In the genomic region with DNA sequence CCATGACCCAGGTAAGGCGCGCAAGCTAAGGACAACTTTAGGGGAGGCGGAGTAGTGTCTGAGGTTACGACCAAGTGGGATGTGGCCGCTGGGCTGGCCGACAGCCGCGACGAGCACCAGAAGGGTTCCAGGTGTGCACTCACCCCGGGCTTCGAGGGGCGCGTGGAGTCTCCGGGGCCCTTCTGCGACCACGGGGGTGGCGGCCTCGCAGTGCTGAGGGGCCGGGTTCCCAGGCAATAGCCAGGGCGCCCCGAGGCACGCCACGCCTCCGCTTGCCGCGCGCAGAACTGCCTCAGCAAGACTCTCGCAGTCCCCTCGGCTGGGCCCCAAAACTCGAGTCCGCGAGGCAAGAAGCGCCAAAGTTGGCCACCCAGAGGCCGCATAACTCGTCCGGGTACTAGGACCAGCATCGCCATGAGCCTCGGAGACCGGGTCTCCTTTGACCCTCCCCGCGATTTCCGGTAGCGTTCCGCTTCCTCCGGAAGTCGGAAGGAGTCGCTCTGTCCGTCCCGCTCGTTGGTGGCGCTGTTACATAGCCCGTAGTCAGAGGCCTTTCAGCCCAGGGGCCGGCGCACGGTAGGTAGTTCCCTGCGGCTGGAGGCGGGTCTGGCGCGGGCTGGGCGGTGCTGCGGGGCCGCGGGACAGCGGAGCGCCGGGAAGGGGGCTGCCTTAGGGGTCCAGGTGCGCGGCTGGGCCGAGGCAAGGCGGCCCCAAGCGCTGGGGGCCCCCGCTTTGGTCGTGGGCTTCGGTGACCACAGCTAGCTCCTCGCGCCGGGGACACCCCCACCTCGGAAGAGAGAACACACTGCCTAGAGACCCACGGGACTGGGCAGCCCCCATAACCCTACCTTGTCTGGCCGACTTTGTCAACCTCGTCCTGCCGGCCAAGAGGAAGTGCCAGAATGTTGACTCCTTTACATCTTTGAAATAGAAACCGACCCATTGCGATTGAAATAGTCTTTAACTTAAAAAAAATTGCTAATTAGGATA, we compare ENCODE assay signal across 8 cellular contexts. TPM values are rescaled to one million over a fixed set of nuclear protein-coding genes. Genes with fewer than 3 reads are reported as not detected.
DNase-seq lines count a peak whose midpoint lies in the region; ATAC-seq, FAIRE-seq and TF ChIP-seq lines count a peak whose summit lies in the region.

A gene with protein sequence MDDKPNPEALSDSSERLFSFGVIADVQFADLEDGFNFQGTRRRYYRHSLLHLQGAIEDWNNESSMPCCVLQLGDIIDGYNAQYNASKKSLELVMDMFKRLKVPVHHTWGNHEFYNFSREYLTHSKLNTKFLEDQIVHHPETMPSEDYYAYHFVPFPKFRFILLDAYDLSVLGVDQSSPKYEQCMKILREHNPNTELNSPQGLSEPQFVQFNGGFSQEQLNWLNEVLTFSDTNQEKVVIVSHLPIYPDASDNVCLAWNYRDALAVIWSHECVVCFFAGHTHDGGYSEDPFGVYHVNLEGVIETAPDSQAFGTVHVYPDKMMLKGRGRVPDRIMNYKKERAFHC (plus strand): TSS at position 503 of the 990 bp plus-strand sequence. CDS start 7,333 bp downstream, outside the sequence.
A gene (minus strand): TSS at position 442 of the 990 bp plus-strand sequence. CDS start 26 bp downstream, at position 416.

- H3K4me2 ChIP-seq in OCI-LY1 (ENCODE audit: low read length) = peak within 1 kb of the TSS; percentile 99
- peak within 1 kb of the TSS; percentile 99 for H3K4me2 ChIP-seq in endothelial cell of umbilical vein (ENCODE audit: insufficient read depth, low read length)

- TF ChIP-seq CTCF in OCI-LY1 (IDR thresholded peaks at IDR 0.05; ENCODE audit: low read length) (peak; percentile 28), endothelial cell of umbilical vein (IDR thresholded peaks at IDR 0.05; ENCODE audit: extremely low read depth in 1 of 2, insufficient read depth in 1 of 2, low read depth in 1 of 2, low read length in 2 of 2) (peak; percentile 20 to 59)

- peaks cover 32% of the 10 kb centered on the region for H3K36me3 ChIP-seq in HUES6 (ENCODE audit: control insufficient read depth, insufficient read depth, low read length)
- peaks cover 32% of the 10 kb centered on the region for H3K36me3 ChIP-seq in OCI-LY1 (ENCODE audit: insufficient read depth, low read length)
- peaks cover 2 to 13% of the 10 kb centered on the region in 2 experiments for H3K36me3 ChIP-seq in endothelial cell of umbilical vein (ENCODE audit: control insufficient read depth in 2 of 2, extremely low read depth in 1 of 2, insufficient read depth in 2 of 2, low read length in 2 of 2)

- H4K20me1 ChIP-seq in OCI-LY1 (ENCODE audit: insufficient read depth, low read length) (no peaks in the 10 kb centered on the region), endothelial cell of umbilical vein (replicated peaks; ENCODE audit: control insufficient read depth, extremely low read depth, insufficient read depth, low read length) (no peaks in the 10 kb centered on the region)

- peak; percentile 89 for FAIRE-seq in endothelial cell of umbilical vein (lab: Jason Lieb, UNC)

- H3K9ac ChIP-seq in HUES6 (ENCODE audit: low read length) = peak within 1 kb of the TSS; percentile 94
- H3K9ac ChIP-seq in OCI-LY1 (ENCODE audit: low read length) = peak within 1 kb of the TSS; percentile 90
- peak within 1 kb of the TSS; percentile 93 for H3K9ac ChIP-seq in endothelial cell of umbilical vein (replicated peaks; ENCODE audit: extremely low read depth, insufficient read depth, low read length)

- ATAC-seq in GM21423 (IDR thresholded peaks at IDR 0.05; ENCODE audit: unreplicated experiment) = peak; percentile 97

- no peaks in the 10 kb centered on the region for H3K9me2 ChIP-seq in OCI-LY1 (ENCODE audit: low read depth, low read length)

- H3K27me3 ChIP-seq in HUES6 (ENCODE audit: control insufficient read depth, insufficient read depth, low read length) (no peaks in the 10 kb centered on the region), OCI-LY1 (ENCODE audit: insufficient read depth, low read length) (no peaks in the 10 kb centered on the region), endothelial cell of umbilical vein (ENCODE audit: control insufficient read depth in 2 of 2, insufficient read depth in 2 of 2, low read length in 2 of 2) (no peaks in the 10 kb centered on the region)

- peak; percentile 94 for DNase-seq in DMS 273 (lab: John Stamatoyannopoulos, UW; ENCODE audit: unreplicated experiment)
- DNase-seq in activated T-cell treated with anti-CD3 and anti-CD28 coated beads for 1 hour (ENCODE audit: low read depth) = peak; percentile 82
- DNase-seq in endothelial cell of umbilical vein (ENCODE audit: low read depth, low spot score) = peak; percentile 93
- DNase-seq in midbrain (lab: John Stamatoyannopoulos, UW) = peak; percentile 97
- DNase-seq in stimulated activated CD8-positive, alpha-beta memory T cell treated with anti-CD3 and anti-CD28 coated beads, Interleukin-2, amount 100 ng/mL, for 1 hour (ENCODE audit: low read depth in 2 of 2) = peak; percentile 76 to 83

- H2AFZ ChIP-seq in OCI-LY1 (ENCODE audit: low read length) (0 out of 2 replicates have a peak within 1 kb of the TSS, but pooled peaks have one; percentile 42), endothelial cell of umbilical vein (ENCODE audit: low read depth, low read length) (peak within 1 kb of the TSS; percentile 92)

- TSS peak; percentile 50 for BruUV-seq in endothelial cell of umbilical vein (replicated peaks; lab: Mats Ljungman, UMichigan)

- H3K9me1 ChIP-seq in endothelial cell of umbilical vein (replicated peaks; ENCODE audit: control insufficient read depth, extremely low read depth, insufficient read depth, low read length) = peaks cover under 1% of the 10 kb centered on the region

- dilution Hi-C loops in endothelial cell of umbilical vein (cut with MboI; ENCODE audit: extremely low pct_ligation_motif_present, low sequenced_read_pairs) = no loop called here

- intact Hi-C loops in endothelial cell of umbilical vein (cut with micrococcal nuclease) = loop anchor here (1.0 kb wide), 1 partner anchor 32 kb away; no protein-coding TSS in a partner anchor

- H3K4me3 ChIP-seq in HUES6 (ENCODE audit: low read depth, low read length) (peak within 1 kb of the TSS; percentile 99), OCI-LY1 (ENCODE audit: low read depth, low read length, poor library complexity, severe bottlenecking) (peak within 1 kb of the TSS; percentile 83), endothelial cell of umbilical vein (replicated peaks in 1 of 3; ENCODE audit: insufficient read depth in 1 of 3, low read depth in 1 of 3, low read length in 3 of 3) (peak within 1 kb of the TSS; percentile 74 to 92 (median 85))

- POLR2A ChIA-PET in endothelial cell of umbilical vein (lab: Charles Lee) = no interaction called here

- CTCF ChIA-PET in endothelial cell of umbilical vein (lab: Charles Lee) = interaction anchor here (0.8 to 2.7 kb wide), 2 partner anchors 14 to 40 kb away, joined by 3 to 10 read pairs; no protein-coding TSS in a partner anchor

- peaks cover 44% of the 10 kb centered on the region for H3K79me2 ChIP-seq in OCI-LY1 (ENCODE audit: insufficient read depth, low read length)
- H3K79me2 ChIP-seq in endothelial cell of umbilical vein (ENCODE audit: control insufficient read depth, insufficient read depth, low read length) = peaks cover 63% of the 10 kb centered on the region

- H3K9me3 ChIP-seq in HUES6 (ENCODE audit: control insufficient read depth, insufficient read depth, low read depth, low read length) (no peaks in the 10 kb centered on the region), OCI-LY1 (ENCODE audit: low read length) (no peaks in the 10 kb centered on the region), endothelial cell of umbilical vein (replicated peaks; ENCODE audit: control insufficient read depth, insufficient read depth, low read length) (no peaks in the 10 kb centered on the region)

- no peaks in the 10 kb centered on the region for H3F3A ChIP-seq in OCI-LY1 (ENCODE audit: insufficient read depth, low read length)

- H3K4me1 ChIP-seq in HUES6 (ENCODE audit: control insufficient read depth, insufficient read depth, low read length) = no peaks in the 10 kb centered on the region
- H3K4me1 ChIP-seq in OCI-LY1 (ENCODE audit: insufficient read depth, low read length, severe bottlenecking) = peaks cover 32% of the 10 kb centered on the region
- peaks cover 20% of the 10 kb centered on the region for H3K4me1 ChIP-seq in endothelial cell of umbilical vein (ENCODE audit: control insufficient read depth, extremely low read depth, insufficient read depth, low read length)

- peak; percentile 85 for TF ChIP-seq POLR2A in endothelial cell of umbilical vein (IDR thresholded peaks at IDR 0.05; ENCODE audit: low read depth, low read length)

- H3K27ac ChIP-seq in HUES6 (ENCODE audit: low read depth, low read length) = peak within 1 kb of the TSS; percentile 88
- peak within 1 kb of the TSS; percentile 80 for H3K27ac ChIP-seq in OCI-LY1 (ENCODE audit: low read depth, low read length, poor library complexity, severe bottlenecking)
- H3K27ac ChIP-seq in endothelial cell of umbilical vein (ENCODE audit: insufficient read depth, low read depth, low read length) = peak within 1 kb of the TSS; percentile 94

TF ChIP-seq in endothelial cell of umbilical vein, 7 proteins besides CTCF, POLR2A, EP300 and RAD21:
- peak; percentile 10 for TF ChIP-seq MYC (IDR thresholded peaks at IDR 0.05; ENCODE audit: low read depth, low read length)
- TF ChIP-seq POLR2AphosphoS5 (IDR thresholded peaks at IDR 0.05; ENCODE audit: insufficient read depth, low read depth, low read length) = peak; percentile 94
- no peak for TF ChIP-seq EZH2 (IDR thresholded peaks at IDR 0.05; ENCODE audit: borderline replicate concordance, low read depth, low read length, severe bottlenecking)

RNA-seq across cellular contexts. Expression of the first gene that starts in this region (rescaled TPM):
- total RNA-seq in endothelial cell of umbilical vein = 7.6 and 7.9 TPM in 2 replicates
- 7.2 and 7.4 TPM in 2 replicates for polyA plus RNA-seq in endothelial cell of umbilical vein
- polyA plus RNA-seq in endothelial cell of umbilical vein (2011; cell fraction: cytosol; rRNA removed) = 9.0 and 9.9 TPM in 2 replicates
- polyA plus RNA-seq in endothelial cell of umbilical vein (2011; cell fraction: nucleus; rRNA removed) = 3.4 and 4.3 TPM in 2 replicates
- polyA plus RNA-seq in endothelial cell of umbilical vein (2012) = 12.9 and 14.0 TPM in 2 replicates
- 7.7 and 10.9 TPM in 2 replicates for polyA minus RNA-seq in endothelial cell of umbilical vein
- polyA minus RNA-seq in endothelial cell of umbilical vein (2011; cell fraction: cytosol; rRNA and poly(A)+ RNA removed) = 2.2 TPM
- polyA minus RNA-seq in endothelial cell of umbilical vein (2011; cell fraction: nucleus; rRNA and poly(A)+ RNA removed) = 5.0 and 5.8 TPM in 2 replicates

RNA-seq across cellular contexts. Expression of the second gene that starts in this region (rescaled TPM):
- total RNA-seq in endothelial cell of umbilical vein = 28.0 and 30.8 TPM in 2 replicates
- 10.4 and 11.9 TPM in 2 replicates for polyA plus RNA-seq in endothelial cell of umbilical vein
- polyA plus RNA-seq in endothelial cell of umbilical vein (2011; cell fraction: cytosol; rRNA removed) = 13.3 TPM in 2 replicates
- polyA plus RNA-seq in endothelial cell of umbilical vein (2011; cell fraction: nucleus; rRNA removed) = 10.3 and 10.8 TPM in 2 replicates
- polyA plus RNA-seq in endothelial cell of umbilical vein (2012) = 27.1 and 29.7 TPM in 2 replicates
- 12.5 and 21.0 TPM in 2 replicates for polyA minus RNA-seq in endothelial cell of umbilical vein
- polyA minus RNA-seq in endothelial cell of umbilical vein (2011; cell fraction: cytosol; rRNA and poly(A)+ RNA removed) = 17.1 TPM
- 10.3 and 20.3 TPM in 2 replicates for polyA minus RNA-seq in endothelial cell of umbilical vein (2011; cell fraction: nucleus; rRNA and poly(A)+ RNA removed)

Comparison
In these comparisons a context has a peak if more than half of its experiments do, and no peak if none do; other contexts are left out.
1. Peak in every context shown above with its lines: DNase-seq, ATAC-seq, H3K4me3 ChIP-seq and H3K27ac ChIP-seq.